In the genomic region with DNA sequence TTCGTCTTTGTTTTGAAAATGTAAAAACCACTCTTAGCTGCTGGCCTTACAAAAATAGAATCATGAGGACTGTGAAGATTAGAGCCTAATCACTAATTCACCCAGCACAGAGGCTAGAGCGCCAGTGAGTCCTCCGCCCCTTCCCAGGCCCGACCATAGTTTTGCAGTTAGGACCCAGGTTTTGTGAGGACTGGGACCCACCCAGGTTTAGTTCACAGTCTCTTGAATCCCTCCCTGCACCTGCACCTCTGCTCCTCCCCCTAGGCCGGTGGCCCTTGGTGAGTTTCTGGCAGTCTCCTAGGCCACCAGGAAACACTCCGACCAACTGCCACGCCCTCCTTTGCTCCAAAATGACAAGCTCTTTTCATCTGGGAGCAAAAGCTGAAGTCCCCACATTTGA, we compare ENCODE assay signal across 8 cellular contexts.
A peak's percentile ranks its signal among the peaks of the same experiment; 100 is the strongest.
DNase-seq lines count a peak whose midpoint lies in the region; ATAC-seq, FAIRE-seq and TF ChIP-seq lines count a peak whose summit lies in the region.

No MANE protein-coding gene starts in this region.

- no peak for TF ChIP-seq POLR2A in stomach (IDR thresholded peaks at IDR 0.05)

- H3F3A ChIP-seq in OCI-LY1 (ENCODE audit: insufficient read depth, low read length), result no peaks in the 10 kb centered on the region

- peak overlapping the region; percentile 80 for H3K4me2 ChIP-seq in OCI-LY1 (ENCODE audit: low read length)

- H3K4me3 ChIP-seq in OCI-LY1 (ENCODE audit: low read depth, low read length, poor library complexity, severe bottlenecking), result peak overlapping the region; percentile 94
- peak overlapping the region; percentile 81 for H3K4me3 ChIP-seq in bronchial epithelial cell (ENCODE audit: low read depth, low read length)
- H3K4me3 ChIP-seq in stomach, result peak overlapping the region; percentile 57 to 92 (median 74)

- H3K36me3 ChIP-seq in OCI-LY1 (ENCODE audit: insufficient read depth, low read length), result no peaks in the 10 kb centered on the region
- no peaks in the 10 kb centered on the region for H3K36me3 ChIP-seq in bronchial epithelial cell (ENCODE audit: control insufficient read depth, insufficient read depth, low read length)
- H3K36me3 ChIP-seq in stomach, result peaks cover 0 to 3% (median 3%) of the 10 kb centered on the region in 4 donors

- peak; percentile 31 for DNase-seq in stimulated activated CD4-positive, alpha-beta T cell treated with anti-CD3 and anti-CD28 coated beads, Interleukin-15, amount 100 ng/mL, for 24 hours
- no peak for DNase-seq in stimulated activated CD4-positive, alpha-beta T cell treated with anti-CD3 and anti-CD28 coated beads, Interleukin-4, amount 100 ng/mL, for 1 hour
- peak; percentile 44 for DNase-seq in bronchial epithelial cell (ENCODE audit: low read depth)
- DNase-seq in kidney tubule cell (ENCODE audit: low spot score), result peak; percentile 66
- peak; percentile 32 for DNase-seq in stomach
- DNase-seq in NCI-H226, result no peak

- peak overlapping the region; percentile 94 for H2AFZ ChIP-seq in OCI-LY1 (ENCODE audit: low read length)

- 0 to 4% (median 2%) methylated on average over 7 of the region's 7 CpGs for whole genome bisulfite sequencing in stomach, 5 donors

- FAIRE-seq in bronchial epithelial cell (lab: Jason Lieb, UNC), result no peak

- no peaks in the 10 kb centered on the region for H3K27me3 ChIP-seq in OCI-LY1 (ENCODE audit: insufficient read depth, low read length)
- no peaks in the 10 kb centered on the region for H3K27me3 ChIP-seq in bronchial epithelial cell (ENCODE audit: control insufficient read depth, insufficient read depth, low read length)
- no peaks in the 10 kb centered on the region for H3K27me3 ChIP-seq in stomach

- intact Hi-C loops in stomach (cut with DNase I; ENCODE audit: low total_unique reads), result no loop called here

- TF ChIP-seq EP300 in stomach (IDR thresholded peaks at IDR 0.05), result no peak

- H3K9me2 ChIP-seq in OCI-LY1 (ENCODE audit: low read depth, low read length), result no peaks in the 10 kb centered on the region

- H3K4me1 ChIP-seq in OCI-LY1 (ENCODE audit: insufficient read depth, low read length, severe bottlenecking) (peaks cover 44% of the 10 kb centered on the region), stomach (peaks cover 0 to 35% (median 24%) of the 10 kb centered on the region in 4 donors)

- H3K27ac ChIP-seq in OCI-LY1 (ENCODE audit: low read depth, low read length, poor library complexity, severe bottlenecking), result no peak overlapping the region
- H3K27ac ChIP-seq in stomach, result peak overlapping the region in 3 of 5 donors; percentile 66 to 86 (median 73)

- H3K9ac ChIP-seq in OCI-LY1 (ENCODE audit: low read length), result peak overlapping the region; percentile 82

- H3K9me3 ChIP-seq in OCI-LY1 (ENCODE audit: low read length) (no peaks in the 10 kb centered on the region), stomach (no peaks in the 10 kb centered on the region)

- TF ChIP-seq CTCF in OCI-LY1 (IDR thresholded peaks at IDR 0.05; ENCODE audit: low read length), result no peak
- TF ChIP-seq CTCF in bronchial epithelial cell (IDR thresholded peaks at IDR 0.05; ENCODE audit: insufficient read depth, low read length, severe bottlenecking), result peak; percentile 7
- no peak for TF ChIP-seq CTCF in stomach (IDR thresholded peaks at IDR 0.05)

- H4K20me1 ChIP-seq in OCI-LY1 (ENCODE audit: insufficient read depth, low read length), result no peaks in the 10 kb centered on the region

- H3K79me2 ChIP-seq in OCI-LY1 (ENCODE audit: insufficient read depth, low read length), result 0 out of 2 replicates have a peak, but pooled peaks cover 7% of the 10 kb centered on the region

- peak; percentile 36 for ATAC-seq in HG02759 (IDR thresholded peaks at IDR 0.05; ENCODE audit: unreplicated experiment)

Comparison
In these comparisons a context has a peak if more than half of its experiments do, and no peak if none do; other contexts are left out.
1. DNase-seq: peak in stimulated activated CD4-positive, alpha-beta T cell treated with anti-CD3 and anti-CD28 coated beads, Interleukin-15, amount 100 ng/mL, for 24 hours (single experiment), bronchial epithelial cell (single experiment), kidney tubule cell (single experiment) and stomach (single experiment); none in stimulated activated CD4-positive, alpha-beta T cell treated with anti-CD3 and anti-CD28 coated beads, Interleukin-4, amount 100 ng/mL, for 1 hour (single experiment) and NCI-H226 (single experiment).
2. Peak in every context shown above with its lines, with median percentiles within 50 percentile points of each other: H3K4me3 ChIP-seq.